In the genomic region with DNA sequence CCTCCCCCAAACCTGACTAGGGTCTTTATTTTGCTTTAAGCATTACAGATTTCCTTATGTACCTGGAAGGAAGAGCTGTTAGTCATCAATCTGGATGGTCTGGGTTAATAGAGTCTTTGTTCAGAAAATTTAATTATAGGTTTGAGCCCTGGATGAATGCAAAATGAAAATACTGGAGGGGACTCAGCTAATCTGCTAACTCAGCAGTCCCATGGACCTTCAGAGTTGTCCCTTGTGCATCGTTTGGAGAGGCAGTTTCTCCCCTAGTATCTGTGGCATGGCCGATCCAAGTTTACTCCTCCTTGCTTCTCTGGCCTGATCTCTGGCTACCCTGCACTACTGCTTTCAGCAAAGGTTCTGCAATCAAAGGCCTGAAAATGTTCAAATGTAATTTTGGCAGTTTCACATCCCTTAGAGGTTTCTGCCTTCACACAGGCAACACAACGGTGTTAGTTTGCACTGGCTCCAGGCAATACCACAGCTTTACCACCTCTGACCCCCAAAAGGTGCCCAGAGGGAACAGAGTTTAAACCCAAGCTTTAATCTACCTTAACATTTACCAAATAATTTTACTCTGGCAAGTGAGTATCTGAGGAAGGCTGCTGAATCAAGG, we compare ENCODE assay signal across 8 cellular contexts.
DNase-seq lines count a peak whose midpoint lies in the region; ATAC-seq and TF ChIP-seq lines count a peak whose summit lies in the region.

No MANE protein-coding gene starts in this region.

- H3K36me3 ChIP-seq in tibial artery, result no peaks in the 10 kb centered on the region

- DNase-seq in NCI-H748 (lab: John Stamatoyannopoulos, UW; ENCODE audit: unreplicated experiment), result peak; percentile 37
- no peak for DNase-seq in NCI-H748 treated with DMSO at 0.1 percent for 48 hours (lab: John Stamatoyannopoulos, UW)
- DNase-seq in activated B cell treated with CpG ODN at 0.5 μM for 24 hours, result no peak
- DNase-seq in tibial artery, result no peak
- no peak for DNase-seq in OCI-M1 (lab: John Stamatoyannopoulos, UW)
- no peak for DNase-seq in Calu3
- DNase-seq in HFFc6, result no peak

- peaks cover 0 to 90% (median 65%) of the 10 kb centered on the region in 4 donors for H3K4me1 ChIP-seq in tibial artery

- CTCF ChIA-PET in activated B cell treated with CpG ODN at 0.5 μM for 24 hours (lab: Charles Lee) (no interaction called here), Calu3 (lab: Charles Lee) (interaction anchor here (0.7 kb wide), 1 partner anchor 185 kb away, joined by 3 read pairs; no protein-coding TSS in a partner anchor)

- H3K27ac Mint-ChIP-seq in activated B cell treated with CpG ODN at 0.5 μM for 24 hours (peak overlapping the region; percentile 67), Calu3 (ENCODE audit: unreplicated experiment) (no peak overlapping the region), HFFc6 (no peak overlapping the region)

- peak; percentile 73 for ATAC-seq in HG03097 (IDR thresholded peaks at IDR 0.05; ENCODE audit: low FRiP score, unreplicated experiment)
- ATAC-seq in activated B cell treated with CpG ODN at 0.5 μM for 24 hours (ENCODE audit: low read depth), result peak; percentile 62

- H3K27me3 ChIP-seq in tibial artery, result no peaks in the 10 kb centered on the region

- H3K27me3 Mint-ChIP-seq in activated B cell treated with CpG ODN at 0.5 μM for 24 hours (no peaks in the 10 kb centered on the region), Calu3 (ENCODE audit: unreplicated experiment) (no peaks in the 10 kb centered on the region), HFFc6 (ENCODE audit: insufficient read depth) (peaks cover 2% of the 10 kb centered on the region)

- no TSS peak for BruUV-seq in Calu3 (replicated peaks; lab: Mats Ljungman, UMichigan)

- no peak overlapping the region for H3K4me3 ChIP-seq in tibial artery

- H3K4me3 Mint-ChIP-seq in activated B cell treated with CpG ODN at 0.5 μM for 24 hours (no peak overlapping the region), Calu3 (ENCODE audit: low read depth, unreplicated experiment) (no peak overlapping the region), HFFc6 (no peak overlapping the region)

- H3K27ac ChIP-seq in tibial artery, result peak overlapping the region; percentile 67 to 75

- H3K9me3 ChIP-seq in tibial artery, result no peaks in the 10 kb centered on the region

- TF ChIP-seq CTCF in activated B cell treated with CpG ODN at 0.5 μM for 24 hours (IDR thresholded peaks at IDR 0.05) (no peak), tibial artery (IDR thresholded peaks at IDR 0.05) (no peak), Calu3 (IDR thresholded peaks at IDR 0.05; ENCODE audit: unreplicated experiment) (no peak), HFFc6 (IDR thresholded peaks at IDR 0.05) (no peak)

- H3K9me3 Mint-ChIP-seq in activated B cell treated with CpG ODN at 0.5 μM for 24 hours, result no peaks in the 10 kb centered on the region
- no peaks in the 10 kb centered on the region for H3K9me3 Mint-ChIP-seq in Calu3 (ENCODE audit: low read depth, unreplicated experiment)
- no peaks in the 10 kb centered on the region for H3K9me3 Mint-ChIP-seq in HFFc6

- peaks cover 32% of the 10 kb centered on the region for H3K36me3 Mint-ChIP-seq in activated B cell treated with CpG ODN at 0.5 μM for 24 hours (ENCODE audit: low read depth)
- H3K36me3 Mint-ChIP-seq in Calu3 (ENCODE audit: insufficient read depth, unreplicated experiment), result peaks cover 7% of the 10 kb centered on the region
- H3K36me3 Mint-ChIP-seq in HFFc6 (ENCODE audit: low read depth), result peaks cover 21% of the 10 kb centered on the region

- H3K4me1 Mint-ChIP-seq in activated B cell treated with CpG ODN at 0.5 μM for 24 hours, result peaks cover 34% of the 10 kb centered on the region
- peaks cover 65% of the 10 kb centered on the region for H3K4me1 Mint-ChIP-seq in Calu3 (ENCODE audit: low read depth, unreplicated experiment)
- peaks cover 85% of the 10 kb centered on the region for H3K4me1 Mint-ChIP-seq in HFFc6 (ENCODE audit: low read depth)

- POLR2A ChIA-PET in activated B cell treated with CpG ODN at 0.5 μM for 24 hours (lab: Charles Lee), result no interaction called here

- intact Hi-C loops in activated B cell treated with CpG ODN at 0.5 μM for 24 hours (cut with micrococcal nuclease) (loop anchor here (5.0 kb wide), 1 partner anchor 79 kb away; no protein-coding TSS in a partner anchor), tibial artery (cut with DNase I; ENCODE audit: low total_unique reads) (no loop called here), Calu3 (cut with micrococcal nuclease; ENCODE audit: unreplicated experiment) (no loop called here)
